8 cellular contexts compared by ENCODE assay signal in the genomic region with DNA sequence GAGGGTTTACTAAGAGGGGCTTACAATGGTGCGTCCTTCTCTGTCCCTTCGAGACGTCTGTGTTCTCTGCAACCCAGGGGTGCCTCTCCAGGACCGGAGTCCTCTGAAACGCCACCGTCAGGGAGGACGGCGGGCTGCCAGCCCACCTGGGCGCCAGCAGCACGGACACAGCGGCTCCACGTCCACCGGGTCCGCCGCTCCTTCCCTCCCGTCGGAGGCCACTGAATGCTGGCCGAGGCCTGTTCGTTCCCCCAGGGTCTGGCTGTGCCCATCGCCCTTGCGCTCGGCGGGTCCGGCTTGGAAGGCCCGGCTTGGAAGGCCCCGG. TPM values are rescaled to one million over a fixed set of nuclear protein-coding genes. Genes with fewer than 3 reads are reported as not detected.
DNase-seq lines count a peak whose midpoint lies in the region; ATAC-seq and TF ChIP-seq lines count a peak whose summit lies in the region.

No MANE protein-coding gene starts in this region.

- no peak overlapping the region for H3K27ac Mint-ChIP-seq in glutamatergic neuron (ENCODE audit: unreplicated experiment)
- peak overlapping the region; percentile 92 for H3K27ac Mint-ChIP-seq in stimulated activated effector memory CD8-positive, alpha-beta T cell treated with anti-CD3 and anti-CD28 coated beads, Interleukin-12 subunit alpha, Interleukin-12 subunit beta, amount 100 ng/mL, for 72 hours

- H3K4me3 ChIP-seq in SJCRH30 = peak overlapping the region; percentile 91

- ATAC-seq in GM21825 (IDR thresholded peaks at IDR 0.05; ENCODE audit: unreplicated experiment) (peak; percentile 4), HG03095 (IDR thresholded peaks at IDR 0.05; ENCODE audit: unreplicated experiment) (no peak)
- ATAC-seq in stimulated activated effector memory CD8-positive, alpha-beta T cell treated with anti-CD3 and anti-CD28 coated beads, Interleukin-12 subunit alpha, Interleukin-12 subunit beta, amount 100 ng/mL, for 72 hours = no peak

- H3K9me3 Mint-ChIP-seq in glutamatergic neuron (ENCODE audit: unreplicated experiment) = peaks cover 11% of the 10 kb centered on the region
- no peaks in the 10 kb centered on the region for H3K9me3 Mint-ChIP-seq in stimulated activated effector memory CD8-positive, alpha-beta T cell treated with anti-CD3 and anti-CD28 coated beads, Interleukin-12 subunit alpha, Interleukin-12 subunit beta, amount 100 ng/mL, for 72 hours

- H3K4me1 ChIP-seq in SJCRH30 = peaks cover 7% of the 10 kb centered on the region; the same call in 1 of the 2 replicates

- no peak for TF ChIP-seq CTCF in glutamatergic neuron (IDR thresholded peaks at IDR 0.05; ENCODE audit: partially characterized antibody, unreplicated experiment)

- peaks cover 21% of the 10 kb centered on the region for H3K4me1 Mint-ChIP-seq in glutamatergic neuron (ENCODE audit: low read depth, unreplicated experiment)
- H3K4me1 Mint-ChIP-seq in stimulated activated effector memory CD8-positive, alpha-beta T cell treated with anti-CD3 and anti-CD28 coated beads, Interleukin-12 subunit alpha, Interleukin-12 subunit beta, amount 100 ng/mL, for 72 hours = peaks cover 58% of the 10 kb centered on the region

- peaks cover 6% of the 10 kb centered on the region for H3K27me3 Mint-ChIP-seq in glutamatergic neuron (ENCODE audit: unreplicated experiment)

- no peaks in the 10 kb centered on the region for H3K36me3 Mint-ChIP-seq in glutamatergic neuron (ENCODE audit: unreplicated experiment)
- peaks cover 56% of the 10 kb centered on the region for H3K36me3 Mint-ChIP-seq in stimulated activated effector memory CD8-positive, alpha-beta T cell treated with anti-CD3 and anti-CD28 coated beads, Interleukin-12 subunit alpha, Interleukin-12 subunit beta, amount 100 ng/mL, for 72 hours

- H3K27me3 ChIP-seq in SJCRH30 = no peaks in the 10 kb centered on the region

- peaks cover 10% of the 10 kb centered on the region for H3K36me3 ChIP-seq in SJCRH30

- DNase-seq in SJCRH30 = no peak
- DNase-seq in glutamatergic neuron = no peak
- no peak for DNase-seq in stimulated activated effector memory CD8-positive, alpha-beta T cell treated with anti-CD3 and anti-CD28 coated beads, Interleukin-12 subunit alpha, Interleukin-12 subunit beta, amount 100 ng/mL, for 72 hours (ENCODE audit: low spot score in 2 of 2)
- DNase-seq in EL = no peak
- no peak for DNase-seq in NCI-H2227 treated with DMSO at 0.1 percent for 48 hours (lab: John Stamatoyannopoulos, UW)
- no peak for DNase-seq in DMS153 (lab: John Stamatoyannopoulos, UW)

- peak overlapping the region; percentile 89 for H3K4me3 Mint-ChIP-seq in glutamatergic neuron (ENCODE audit: unreplicated experiment)
- H3K4me3 Mint-ChIP-seq in stimulated activated effector memory CD8-positive, alpha-beta T cell treated with anti-CD3 and anti-CD28 coated beads, Interleukin-12 subunit alpha, Interleukin-12 subunit beta, amount 100 ng/mL, for 72 hours = peak overlapping the region; percentile 81

- peak overlapping the region; percentile 34 for H3K27ac ChIP-seq in SJCRH30

- H3K9me3 ChIP-seq in SJCRH30 (replicated peaks) = no peaks in the 10 kb centered on the region

RNA-seq across cellular contexts. Expression of gene TEPSIN, which starts 0.4 kb away (rescaled TPM):
- 21.5 and 29.3 TPM in 2 replicates for total RNA-seq in SJCRH30 (2014; rRNA removed; shearing (Covaris generic))
- 85.7 TPM for total RNA-seq in glutamatergic neuron (ENCODE audit: unreplicated experiment)

RNA-seq across cellular contexts. Expression of gene NDUFAF8, which starts 0.7 kb away (rescaled TPM):
- 129 and 132 TPM in 2 replicates for total RNA-seq in SJCRH30 (2014; rRNA removed; shearing (Covaris generic))
- total RNA-seq in glutamatergic neuron (ENCODE audit: unreplicated experiment) = 31.5 TPM

RNA-seq across cellular contexts. Expression of gene CEP131, which starts 15.7 kb away (rescaled TPM):
- total RNA-seq in SJCRH30 (2014; rRNA removed; shearing (Covaris generic)) = 31.5 and 33.0 TPM in 2 replicates
- 35.1 TPM for total RNA-seq in glutamatergic neuron (ENCODE audit: unreplicated experiment)

RNA-seq across cellular contexts. Expression of gene SLC38A10, which starts 56.7 kb away (rescaled TPM):
- total RNA-seq in SJCRH30 (2014; rRNA removed; shearing (Covaris generic)) = 97.0 and 99.8 TPM in 2 replicates
- total RNA-seq in glutamatergic neuron (ENCODE audit: unreplicated experiment) = 92.4 TPM
